18 cellular contexts compared by ENCODE assay signal in genomic region chr16:5510819-5511370, GRCh38.
A peak's percentile ranks its signal among the peaks of the same experiment; 100 is the strongest.
DNase-seq lines count a peak whose midpoint lies in the region; ATAC-seq, FAIRE-seq and TF ChIP-seq lines count a peak whose summit lies in the region.
"Had no signal": no experiment of that assay in that cellular context is flagged by ENCODE, and none has a peak within 500 bp of the region (broad histone marks: within the 10 kb centered on the region; RNA-seq: fewer than 3 reads in every experiment).

No MANE protein-coding gene starts in this region.

- H3K36me3 ChIP-seq in HEK293 (ENCODE audit: control insufficient read depth in 2 of 2, insufficient read depth in 1 of 2, low read length in 2 of 2) (no peaks in the 10 kb centered on the region), astrocyte (ENCODE audit: insufficient read depth, low read length) (no peaks in the 10 kb centered on the region)
- H3K36me3 ChIP-seq: SJSA1 had no signal

- H2AFZ ChIP-seq in astrocyte (ENCODE audit: low read depth, low read length), result no peak overlapping the region

- CTCF ChIA-PET in HEK293 (lab: Yijun Ruan, JAX) (interaction anchor here (0.6 kb wide), 1 partner anchor 9 kb away, joined by 3 read pairs; no protein-coding TSS in a partner anchor), MCF 10A (lab: Yijun Ruan, JAX) (interaction anchor here (0.6 to 0.8 kb wide), 5 partner anchors 11 to 1602 kb away, joined by 3 read pairs; no protein-coding TSS in a partner anchor)

- H3K27ac ChIP-seq in HEK293 (ENCODE audit: extremely low read depth, low read depth, low read length) (no peak overlapping the region), astrocyte (ENCODE audit: low read depth, low read length) (no peak overlapping the region)
- H3K27ac ChIP-seq: C4-2B, SJSA1 had no signal

- intact Hi-C loops in MCF 10A (cut with micrococcal nuclease), result no loop called here

- H3K9ac ChIP-seq in astrocyte (ENCODE audit: low read length), result no peak overlapping the region

- H3K9me3 ChIP-seq in HEK293 (ENCODE audit: control insufficient read depth, insufficient read depth, low read depth, low read length) (no peaks in the 10 kb centered on the region), astrocyte (ENCODE audit: insufficient read depth, low read depth, low read length) (peaks cover 6% of the 10 kb centered on the region)
- H3K9me3 ChIP-seq: SJSA1 had no signal

- TF ChIP-seq CTCF in HEK293 (tag by site-specific recombination; IDR thresholded peaks at IDR 0.05) (no peak), astrocyte (IDR thresholded peaks at IDR 0.05; ENCODE audit: insufficient read depth, low read depth, low read length) (no peak), MCF 10A (IDR thresholded peaks at IDR 0.05; ENCODE audit: unreplicated experiment) (no peak)

- H3K27me3 ChIP-seq in astrocyte (ENCODE audit: insufficient read depth, low read length), result no peaks in the 10 kb centered on the region
- H3K27me3 ChIP-seq: SJSA1 had no signal

- no peak for ATAC-seq in stimulated activated effector memory CD8-positive, alpha-beta T cell treated with anti-CD3 and anti-CD28 coated beads, Interleukin-12 subunit alpha, Interleukin-12 subunit beta, amount 100 ng/mL, for 72 hours
- no peak for ATAC-seq in GM18909 (IDR thresholded peaks at IDR 0.05; ENCODE audit: poor library complexity, unreplicated experiment)

- H3K9me3 Mint-ChIP-seq in astrocyte (ENCODE audit: unreplicated experiment) (no peaks in the 10 kb centered on the region), MCF 10A (ENCODE audit: unreplicated experiment) (peaks cover 35% of the 10 kb centered on the region)
- peaks cover 6% of the 10 kb centered on the region for H3K9me3 Mint-ChIP-seq in stimulated activated effector memory CD8-positive, alpha-beta T cell treated with anti-CD3 and anti-CD28 coated beads, Interleukin-12 subunit alpha, Interleukin-12 subunit beta, amount 100 ng/mL, for 72 hours

- peak overlapping the region; percentile 54 for H3K27ac Mint-ChIP-seq in astrocyte (ENCODE audit: unreplicated experiment)
- H3K27ac Mint-ChIP-seq in stimulated activated effector memory CD8-positive, alpha-beta T cell treated with anti-CD3 and anti-CD28 coated beads, Interleukin-12 subunit alpha, Interleukin-12 subunit beta, amount 100 ng/mL, for 72 hours, result no peak overlapping the region
- H3K27ac Mint-ChIP-seq in MCF 10A (ENCODE audit: low read depth, unreplicated experiment), result no peak overlapping the region

- H3K4me1 ChIP-seq in HEK293 (ENCODE audit: control insufficient read depth, insufficient read depth, low read length) (no peaks in the 10 kb centered on the region), astrocyte (ENCODE audit: insufficient read depth, low read length) (no peaks in the 10 kb centered on the region)
- H3K4me1 ChIP-seq: SJSA1 had no signal

- no peak overlapping the region for H3K4me2 ChIP-seq in astrocyte (ENCODE audit: low read length)

- H3K4me1 Mint-ChIP-seq in astrocyte (ENCODE audit: low read depth, unreplicated experiment), result peaks cover 11% of the 10 kb centered on the region
- H3K4me1 Mint-ChIP-seq in stimulated activated effector memory CD8-positive, alpha-beta T cell treated with anti-CD3 and anti-CD28 coated beads, Interleukin-12 subunit alpha, Interleukin-12 subunit beta, amount 100 ng/mL, for 72 hours, result no peaks in the 10 kb centered on the region
- no peaks in the 10 kb centered on the region for H3K4me1 Mint-ChIP-seq in MCF 10A (ENCODE audit: insufficient read depth, unreplicated experiment)

- H3K4me3 Mint-ChIP-seq in astrocyte (ENCODE audit: unreplicated experiment) (no peak overlapping the region), MCF 10A (ENCODE audit: unreplicated experiment) (no peak overlapping the region)
- H3K4me3 Mint-ChIP-seq in stimulated activated effector memory CD8-positive, alpha-beta T cell treated with anti-CD3 and anti-CD28 coated beads, Interleukin-12 subunit alpha, Interleukin-12 subunit beta, amount 100 ng/mL, for 72 hours, result no peak overlapping the region

- POLR2A ChIA-PET in HEK293 (lab: Yijun Ruan, JAX) (no interaction called here), MCF 10A (lab: Yijun Ruan, JAX) (no interaction called here)

- FAIRE-seq in astrocyte (lab: Jason Lieb, UNC), result no peak

- H3K27me3 Mint-ChIP-seq in astrocyte (ENCODE audit: low read depth, unreplicated experiment) (peaks cover 12% of the 10 kb centered on the region), MCF 10A (ENCODE audit: insufficient read depth, unreplicated experiment) (no peaks in the 10 kb centered on the region)

- BruUV-seq in MCF 10A (replicated peaks; lab: Mats Ljungman, UMichigan), result no TSS peak

- H3K4me3 ChIP-seq in HEK293 (ENCODE audit: low read depth, low read length), result no peak overlapping the region
- no peak overlapping the region for H3K4me3 ChIP-seq in astrocyte (ENCODE audit: insufficient read depth, low read depth, low read length)
- H3K4me3 ChIP-seq: SJSA1 had no signal

- no peaks in the 10 kb centered on the region for H4K20me1 ChIP-seq in astrocyte (ENCODE audit: insufficient read depth, low read length)

- H3K36me3 Mint-ChIP-seq in astrocyte (ENCODE audit: low read depth, unreplicated experiment) (no peaks in the 10 kb centered on the region), MCF 10A (ENCODE audit: insufficient read depth, unreplicated experiment) (no peaks in the 10 kb centered on the region)
- no peaks in the 10 kb centered on the region for H3K36me3 Mint-ChIP-seq in stimulated activated effector memory CD8-positive, alpha-beta T cell treated with anti-CD3 and anti-CD28 coated beads, Interleukin-12 subunit alpha, Interleukin-12 subunit beta, amount 100 ng/mL, for 72 hours

- no peak for DNase-seq in astrocyte (ENCODE audit: low read depth)
- peak; percentile 4 for DNase-seq in medulla oblongata (ENCODE audit: extremely low spot score)
- no peak for DNase-seq in stimulated activated effector memory CD8-positive, alpha-beta T cell treated with anti-CD3 and anti-CD28 coated beads, Interleukin-12 subunit alpha, Interleukin-12 subunit beta, amount 100 ng/mL, for 72 hours (ENCODE audit: low spot score in 2 of 2)
- DNase-seq in COLO829 (ENCODE audit: low spot score), result no peak
- DNase-seq in MCF 10A (ENCODE audit: unreplicated experiment), result no peak
- DNase-seq: ACHN, AML-193, GDM1, MM.1S, NCI-H1092, NCI-H146, NCI-H2029 treated with DMSO at 0.1 percent for 48 hours, NCI-H2171, NCI-H526 had no signal

- no peaks in the 10 kb centered on the region for H3K79me2 ChIP-seq in astrocyte (ENCODE audit: insufficient read depth, low read length)

TF ChIP-seq in HEK293, 187 proteins besides CTCF, POLR2A, EP300 and RAD21:
- TF ChIP-seq ZNF660 (tag by site-specific recombination; IDR thresholded peaks at IDR 0.05) (no peak), ZBTB21 (tag by site-specific recombination; IDR thresholded peaks at IDR 0.05) (peak; percentile 70; the same call in 1 of the 2 replicates)
- TF ChIP-seq, protein P1, sequence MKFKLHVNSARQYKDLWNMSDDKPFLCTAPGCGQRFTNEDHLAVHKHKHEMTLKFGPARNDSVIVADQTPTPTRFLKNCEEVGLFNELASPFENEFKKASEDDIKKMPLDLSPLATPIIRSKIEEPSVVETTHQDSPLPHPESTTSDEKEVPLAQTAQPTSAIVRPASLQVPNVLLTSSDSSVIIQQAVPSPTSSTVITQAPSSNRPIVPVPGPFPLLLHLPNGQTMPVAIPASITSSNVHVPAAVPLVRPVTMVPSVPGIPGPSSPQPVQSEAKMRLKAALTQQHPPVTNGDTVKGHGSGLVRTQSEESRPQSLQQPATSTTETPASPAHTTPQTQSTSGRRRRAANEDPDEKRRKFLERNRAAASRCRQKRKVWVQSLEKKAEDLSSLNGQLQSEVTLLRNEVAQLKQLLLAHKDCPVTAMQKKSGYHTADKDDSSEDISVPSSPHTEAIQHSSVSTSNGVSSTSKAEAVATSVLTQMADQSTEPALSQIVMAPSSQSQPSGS (tag by site-specific recombination; IDR thresholded peaks at IDR 0.05; ENCODE audit: low read depth), result 0 out of 2 replicates have a peak, but pooled peaks have one; percentile 24
